ENCODE assay signal across 16 cellular contexts in genomic region chr21:44580231-44580821, GRCh38. TPM values are rescaled to one million over a fixed set of nuclear protein-coding genes. Genes with fewer than 3 reads are reported as not detected.
"Had no signal": no experiment of that assay in that cellular context is flagged by ENCODE, and none has a peak within 500 bp of the region (broad histone marks: within the 10 kb centered on the region; RNA-seq: fewer than 3 reads in every experiment).

Gene KRTAP10-5, minus strand, starts transcription at chr21:44580604. Its CDS starts 26 bp downstream, at chr21:44580578.

RNA-seq across cellular contexts. Expression of gene KRTAP10-5, which starts in this region (rescaled TPM):
- total RNA-seq: activated CD4-positive, alpha-beta T cell treated with anti-CD3 and anti-CD28 coated beads, Interleukin-2, amount 10 ng/mL, durations not matched to agents 24 days and 14 days; activated CD8-positive, alpha-beta T cell treated with anti-CD3 and anti-CD28 coated beads, Interleukin-2, amount 10 ng/mL, durations not matched to agents 7 days and 5 days; adrenal gland; astrocyte; breast epithelium; gastrocnemius medialis; heart left ventricle; kidney epithelial cell; liver; omental fat pad; prostate gland; right cardiac atrium; stomach; temporal lobe had no signal
- polyA plus RNA-seq: adrenal gland, esophagus, heart left ventricle, liver, neural cell, right cardiac atrium had no signal
